Comparison of ENCODE assay signal across 8 cellular contexts in the genomic region with DNA sequence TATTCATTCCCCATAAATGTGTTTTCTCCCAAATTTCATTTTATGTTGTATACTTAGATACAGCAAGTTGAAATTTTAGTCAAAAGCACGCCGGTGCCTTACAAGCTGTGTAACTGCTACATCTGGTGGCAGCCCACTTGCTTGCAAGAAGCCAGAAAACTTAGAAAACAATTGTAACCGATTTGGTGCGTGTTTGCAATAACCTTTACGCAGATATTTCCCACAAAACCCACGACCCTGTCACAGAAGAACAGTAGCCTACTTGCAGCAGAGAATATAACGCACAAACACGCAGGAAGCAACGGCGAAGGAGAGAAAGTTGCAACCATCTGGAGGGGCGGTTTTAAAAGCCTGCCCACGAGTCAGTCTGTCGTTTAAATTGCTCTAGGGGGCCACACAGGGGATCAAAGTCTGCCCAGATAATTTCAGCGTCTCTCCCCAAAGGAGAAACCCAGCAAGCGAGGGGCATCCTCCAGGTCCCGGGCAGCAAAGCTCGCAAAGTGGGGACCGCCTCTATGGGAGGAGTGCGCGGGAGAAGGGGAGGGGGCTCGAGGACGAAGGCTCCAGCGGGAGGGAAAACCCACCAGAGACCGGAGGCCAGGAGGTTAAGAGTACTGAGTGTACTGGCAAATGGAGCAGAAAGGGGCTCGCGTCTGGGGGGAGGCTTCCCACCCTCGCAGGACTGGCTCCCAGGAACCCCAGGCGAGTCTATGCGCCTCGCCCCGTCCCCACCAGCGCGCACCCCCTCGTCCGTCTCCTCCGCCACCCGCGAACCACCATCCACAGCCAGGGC. TPM values are rescaled to one million over a fixed set of nuclear protein-coding genes. Genes with fewer than 3 reads are reported as not detected.
DNase-seq lines count a peak whose midpoint lies in the region; ATAC-seq and TF ChIP-seq lines count a peak whose summit lies in the region.

No MANE protein-coding gene starts in this region.

- no peak for TF ChIP-seq POLR2A in right lobe of liver (IDR thresholded peaks at IDR 0.05)

- H3K27me3 ChIP-seq in right lobe of liver: no peaks in the 10 kb centered on the region

- intact Hi-C loops in right lobe of liver (cut with DNase I): loop anchor here (5.0 to 10.0 kb wide), 2 partner anchors 187 to 255 kb away; no protein-coding TSS in a partner anchor

- ATAC-seq in HG02571 (IDR thresholded peaks at IDR 0.05; ENCODE audit: unreplicated experiment) (peak; percentile 4), right lobe of liver (peak; percentile 26 to 46 (median 41))

- peaks cover 0 to 36% (median 2%) of the 10 kb centered on the region in 4 donors for H3K4me1 ChIP-seq in right lobe of liver

- peak; percentile 41 to 62 (median 48) for TF ChIP-seq CTCF in right lobe of liver (IDR thresholded peaks at IDR 0.05)

- peak overlapping the region; percentile 75 to 91 (median 88) for H3K27ac ChIP-seq in right lobe of liver

- peak overlapping the region; percentile 71 to 76 (median 76) for H3K4me3 ChIP-seq in right lobe of liver

- under 1% methylated on average over 24 of the region's 38 CpGs for WGBS in right lobe of liver (ENCODE audit: insufficient coverage, low coverage, low lambda C conversion rate, missing lambda C conversion rate)

- H3K36me3 ChIP-seq in right lobe of liver: no peaks in the 10 kb centered on the region

- H3K9me3 ChIP-seq in right lobe of liver: no peaks in the 10 kb centered on the region

- DNase-seq in GM04503 (ENCODE audit: low read depth) (peak; percentile 31), NCI-H345 (lab: John Stamatoyannopoulos, UW) (peak; percentile 56), dermis blood vessel endothelial cell (peak; percentile 82), right lobe of liver (peak; percentile 37 to 71 (median 62)), GOT3 (lab: John Stamatoyannopoulos, UW) (no peak)
- DNase-seq in activated CD4-positive, alpha-beta T cell treated with anti-CD3 and anti-CD28 coated beads, Interleukin-2, amount 50 U/mL, for 4 hours: peak; percentile 31 to 41
- DNase-seq in stimulated activated CD4-positive, alpha-beta T cell treated with anti-CD3 and anti-CD28 coated beads, Interleukin-4, amount 100 ng/mL, for 1 hour: peak; percentile 51

RNA-seq across cellular contexts. Expression of gene TLK1, which starts 1.2 kb away (rescaled TPM):
- total RNA-seq in dermis blood vessel endothelial cell (15.1 and 45.1 TPM in 2 replicates), right lobe of liver (10 to 100 TPM; 18.4 to 40.2 (median 29.0) TPM)
